In genomic region chr14:36383674-36384421, GRCh38 we compare ENCODE assay signal across 11 cellular contexts.
DNase-seq lines count a peak whose midpoint lies in the region; ATAC-seq lines count a peak whose summit lies in the region.
"Had no signal": no experiment of that assay in that cellular context is flagged by ENCODE, and none has a peak within 500 bp of the region (broad histone marks: within the 10 kb centered on the region; RNA-seq: fewer than 3 reads in every experiment).

No MANE protein-coding gene starts in this region.

- no peaks in the 10 kb centered on the region for H3K36me3 Mint-ChIP-seq in stimulated activated memory B cell treated with anti-CD40 and anti-IgM and Interleukin-4, amounts not matched to agents 10 μg/mL and 1 μg/mL and 100 μg/mL, for 72 hours
- H3K36me3 Mint-ChIP-seq in activated CD4-positive, alpha-beta T cell treated with anti-CD3 and anti-CD28 coated beads, Interleukin-2, amount 10 ng/mL, durations not matched to agents 24 days and 14 days (ENCODE audit: low read depth) = no peaks in the 10 kb centered on the region

- H3K4me3 Mint-ChIP-seq in stimulated activated memory B cell treated with anti-CD40 and anti-IgM and Interleukin-4, amounts not matched to agents 10 μg/mL and 1 μg/mL and 100 μg/mL, for 72 hours = no peak overlapping the region
- H3K4me3 Mint-ChIP-seq in activated CD4-positive, alpha-beta T cell treated with anti-CD3 and anti-CD28 coated beads, Interleukin-2, amount 10 ng/mL, durations not matched to agents 24 days and 14 days = no peak overlapping the region

- no peaks in the 10 kb centered on the region for H3K9me3 ChIP-seq in HAP-1

- H3K27me3 Mint-ChIP-seq in stimulated activated memory B cell treated with anti-CD40 and anti-IgM and Interleukin-4, amounts not matched to agents 10 μg/mL and 1 μg/mL and 100 μg/mL, for 72 hours = no peaks in the 10 kb centered on the region
- peaks cover 2% of the 10 kb centered on the region for H3K27me3 Mint-ChIP-seq in activated CD4-positive, alpha-beta T cell treated with anti-CD3 and anti-CD28 coated beads, Interleukin-2, amount 10 ng/mL, durations not matched to agents 24 days and 14 days

- H3K4me1 Mint-ChIP-seq in stimulated activated memory B cell treated with anti-CD40 and anti-IgM and Interleukin-4, amounts not matched to agents 10 μg/mL and 1 μg/mL and 100 μg/mL, for 72 hours = no peaks in the 10 kb centered on the region
- no peaks in the 10 kb centered on the region for H3K4me1 Mint-ChIP-seq in activated CD4-positive, alpha-beta T cell treated with anti-CD3 and anti-CD28 coated beads, Interleukin-2, amount 10 ng/mL, durations not matched to agents 24 days and 14 days

- ATAC-seq in stimulated activated memory B cell treated with anti-CD40 and anti-IgM and Interleukin-4, amounts not matched to agents 10 μg/mL and 1 μg/mL and 100 μg/mL, for 72 hours = peak; percentile 46
- ATAC-seq in GM19455 (IDR thresholded peaks at IDR 0.05; ENCODE audit: unreplicated experiment) = no peak

- H3K9me3 Mint-ChIP-seq in stimulated activated memory B cell treated with anti-CD40 and anti-IgM and Interleukin-4, amounts not matched to agents 10 μg/mL and 1 μg/mL and 100 μg/mL, for 72 hours = no peaks in the 10 kb centered on the region
- H3K9me3 Mint-ChIP-seq in activated CD4-positive, alpha-beta T cell treated with anti-CD3 and anti-CD28 coated beads, Interleukin-2, amount 10 ng/mL, durations not matched to agents 24 days and 14 days = no peaks in the 10 kb centered on the region
- H3K9me3 Mint-ChIP-seq: activated T-helper 2 cell treated with anti-CD3 and anti-CD28 coated beads, Interferon-gamma antibody, Interleukin-2, Interleukin-4, amounts not matched to agents 10 μg/mL and 5 μg/mL and 100 μg/mL, durations not matched to agents 14 hours and 24 hours and 36 hours had no signal

- no peak overlapping the region for H3K27ac Mint-ChIP-seq in stimulated activated memory B cell treated with anti-CD40 and anti-IgM and Interleukin-4, amounts not matched to agents 10 μg/mL and 1 μg/mL and 100 μg/mL, for 72 hours
- no peak overlapping the region for H3K27ac Mint-ChIP-seq in activated CD4-positive, alpha-beta T cell treated with anti-CD3 and anti-CD28 coated beads, Interleukin-2, amount 10 ng/mL, durations not matched to agents 24 days and 14 days
- H3K27ac Mint-ChIP-seq: activated T-helper 2 cell treated with anti-CD3 and anti-CD28 coated beads, Interferon-gamma antibody, Interleukin-2, Interleukin-4, amounts not matched to agents 10 μg/mL and 5 μg/mL and 100 μg/mL, durations not matched to agents 14 hours and 24 hours and 36 hours had no signal

- DNase-seq in HAP-1 (ENCODE audit: low spot score in 2 of 2) (peak; percentile 13 to 20), cerebellum (ENCODE audit: low spot score) (peak; percentile 81), inferior parietal cortex (ENCODE audit: extremely low spot score) (peak; percentile 22), mesenteric fat pad (ENCODE audit: low spot score) (no peak), DMS153 (lab: John Stamatoyannopoulos, UW) (no peak)
- no peak for DNase-seq in activated CD4-positive, alpha-beta T cell treated with anti-CD3 and anti-CD28 coated beads, Interleukin-2, amount 10 ng/mL, durations not matched to agents 24 days and 14 days

- no peaks in the 10 kb centered on the region for H3K27me3 ChIP-seq in HAP-1 (ENCODE audit: low read depth)

- in situ Hi-C loops in HAP-1 (cut with MboI; ENCODE audit: low sequenced_read_pairs) = loop anchor here (25.0 kb wide), 1 partner anchor 553 kb away; no protein-coding TSS in a partner anchor

- intact Hi-C loops in activated CD4-positive, alpha-beta T cell treated with anti-CD3 and anti-CD28 coated beads, Interleukin-2, amount 10 ng/mL, durations not matched to agents 24 days and 14 days (cut with micrococcal nuclease) = no loop called here

- no peaks in the 10 kb centered on the region; the same call in 1 of the 2 replicates for H3K4me1 ChIP-seq in HAP-1

- H3K36me3 ChIP-seq in HAP-1 (replicated peaks) = no peaks in the 10 kb centered on the region

- H3K4me3 ChIP-seq in HAP-1 = no peak overlapping the region
- H3K4me3 ChIP-seq: SK-N-MC, skin epidermis had no signal

Comparison
In these comparisons a context has a peak if more than half of its experiments do, and no peak if none do; other contexts are left out.
1. DNase-seq: peak in HAP-1 (2 of 2), cerebellum (single experiment) and inferior parietal cortex (single experiment); none in mesenteric fat pad (single experiment), DMS153 (single experiment) and activated CD4-positive, alpha-beta T cell treated with anti-CD3 and anti-CD28 coated beads, Interleukin-2, amount 10 ng/mL, durations not matched to agents 24 days and 14 days (single experiment).